ENCODE assay signal across 2 cellular contexts in genomic region chr1:77504986-77505385, GRCh38.
TF ChIP-seq lines count a peak whose summit lies in the region.

No MANE protein-coding gene starts in this region.

TF ChIP-seq in SK-N-SH, 30 proteins besides CTCF, POLR2A, EP300 and RAD21 (continued from another document):
- TF ChIP-seq ZBTB33 (IDR thresholded peaks at IDR 0.05; ENCODE audit: borderline replicate concordance, low read depth) (no peak), NFIC (IDR thresholded peaks at IDR 0.05; ENCODE audit: borderline replicate concordance) (no peak), ELF1 (IDR thresholded peaks at IDR 0.05) (no peak), MXI1 (IDR thresholded peaks at IDR 0.05; ENCODE audit: low read depth, low read length) (no peak), RXRA (IDR thresholded peaks at IDR 0.05; ENCODE audit: borderline replicate concordance, low read depth) (no peak), USF1 (IDR thresholded peaks at IDR 0.05; ENCODE audit: borderline replicate concordance, low read depth) (no peak), YY1 (IDR thresholded peaks at IDR 0.05; ENCODE audit: low read depth) (no peak), TCF12 (IDR thresholded peaks at IDR 0.05) (no peak), RFX5 (IDR thresholded peaks at IDR 0.05; ENCODE audit: low read length) (no peak), FOXM1 (IDR thresholded peaks at IDR 0.05; ENCODE audit: low read depth) (no peak), IRF3 (IDR thresholded peaks at IDR 0.05; ENCODE audit: low read depth, low read length) (no peak), JUND (IDR thresholded peaks at IDR 0.05) (no peak), TEAD4 (IDR thresholded peaks at IDR 0.05; ENCODE audit: borderline replicate concordance, insufficient read depth) (no peak), GATA2 (CRISPR knock-in tag; IDR thresholded peaks at IDR 0.05) (no peak)

TF ChIP-seq in SK-N-SH treated with all-trans-retinoic acid at 6 μM for 48 hours, 23 proteins besides CTCF, POLR2A, EP300 and RAD21 (continued from another document):
- TF ChIP-seq PATZ1 (CRISPR knock-in tag; IDR thresholded peaks at IDR 0.05; ENCODE audit: borderline replicate concordance), result no peak
- no peak for TF ChIP-seq ZC3H10 (CRISPR knock-in tag; IDR thresholded peaks at IDR 0.05)
- no peak for TF ChIP-seq SNAI2 (CRISPR knock-in tag; IDR thresholded peaks at IDR 0.05)
- TF ChIP-seq ZNF8 (CRISPR knock-in tag; IDR thresholded peaks at IDR 0.05), result no peak
- TF ChIP-seq PPARA (CRISPR knock-in tag; IDR thresholded peaks at IDR 0.05; ENCODE audit: borderline replicate concordance), result no peak
TF ChIP-seq in SK-N-SH treated with all-trans-retinoic acid at 6 μM for 48 hours: peak in this region for 0.
